In the genomic region with DNA sequence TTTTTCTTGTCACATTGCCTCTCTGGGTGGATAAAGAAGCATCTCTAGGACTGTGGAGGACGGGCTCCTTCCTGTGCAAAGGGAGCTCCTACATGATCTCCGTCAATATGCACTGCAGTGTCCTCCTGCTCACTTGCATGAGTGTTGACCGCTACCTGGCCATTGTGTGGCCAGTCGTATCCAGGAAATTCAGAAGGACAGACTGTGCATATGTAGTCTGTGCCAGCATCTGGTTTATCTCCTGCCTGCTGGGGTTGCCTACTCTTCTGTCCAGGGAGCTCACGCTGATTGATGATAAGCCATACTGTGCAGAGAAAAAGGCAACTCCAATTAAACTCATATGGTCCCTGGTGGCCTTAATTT, we compare ENCODE assay signal across 20 cellular contexts. TPM values are rescaled to one million over a fixed set of nuclear protein-coding genes. Genes with fewer than 3 reads are reported as not detected.
DNase-seq lines count a peak whose midpoint lies in the region; ATAC-seq, FAIRE-seq and TF ChIP-seq lines count a peak whose summit lies in the region.
"Had no signal": no experiment of that assay in that cellular context is flagged by ENCODE, and none has a peak within 500 bp of the region (broad histone marks: within the 10 kb centered on the region; RNA-seq: fewer than 3 reads in every experiment).

No MANE protein-coding gene starts in this region.

- no peak overlapping the region for H3K27ac ChIP-seq in A549

- DNase-seq in A549 (ENCODE audit: low read depth in 1 of 2, low spot score in 1 of 2): no peak
- no peak for DNase-seq in GM12864 (ENCODE audit: low read depth)
- DNase-seq in activated naive CD8-positive, alpha-beta T cell treated with anti-CD3 and anti-CD28 coated beads for 36 hours: no peak
- DNase-seq in occipital lobe (lab: John Stamatoyannopoulos, UW): no peak
- no peak for DNase-seq in hippocampal formation (lab: John Stamatoyannopoulos, UW)
- DNase-seq in D341Med (ENCODE audit: low spot score): no peak
- no peak for DNase-seq in stimulated activated naive CD4-positive, alpha-beta T cell treated with Interleukin-2 at 50 U/mL for 16 hours (lab: John Stamatoyannopoulos, UW)
- DNase-seq: activated CD8-positive, alpha-beta memory T cell treated with anti-CD3 and anti-CD28 coated beads for 24 hours; DMS79 treated with DMSO at 0.1 percent for 48 hours; HCEC 1CT; head of caudate nucleus; MM.1S; T-helper 9 cell; trophoblast cell had no signal

- no peaks in the 10 kb centered on the region for H3K9me3 Mint-ChIP-seq in activated naive CD8-positive, alpha-beta T cell treated with anti-CD3 and anti-CD28 coated beads for 36 hours
- H3K9me3 Mint-ChIP-seq: nephron had no signal

- FAIRE-seq in A549 (lab: Jason Lieb, UNC): no peak

- no peak overlapping the region for H3K27ac Mint-ChIP-seq in activated naive CD8-positive, alpha-beta T cell treated with anti-CD3 and anti-CD28 coated beads for 36 hours
- H3K27ac Mint-ChIP-seq: nephron had no signal

- CTCF ChIA-PET in A549 (lab: Yijun Ruan, JAX): interaction anchor here (0.8 to 1.8 kb wide), 2 partner anchors 9 to 42 kb away, joined by 3 to 5 read pairs; no protein-coding TSS in a partner anchor

- TF ChIP-seq EP300 in A549 (IDR thresholded peaks at IDR 0.05): no peak

- no peak for TF ChIP-seq RAD21 in A549 (conservative IDR thresholded peaks at IDR 0.05 in 1 of 2, IDR thresholded peaks at IDR 0.05 in 1 of 2)

- peaks cover 15% of the 10 kb centered on the region for H3K36me3 Mint-ChIP-seq in activated naive CD8-positive, alpha-beta T cell treated with anti-CD3 and anti-CD28 coated beads for 36 hours

- ATAC-seq in A549 (peak; percentile 38 to 49; a peak in 3 of 6 replicates), HG03280 (IDR thresholded peaks at IDR 0.05; ENCODE audit: unreplicated experiment) (peak; percentile 6)

- H3K27me3 Mint-ChIP-seq in activated naive CD8-positive, alpha-beta T cell treated with anti-CD3 and anti-CD28 coated beads for 36 hours: peaks cover 6% of the 10 kb centered on the region

- no peak for TF ChIP-seq POLR2A in A549 (IDR thresholded peaks at IDR 0.05; ENCODE audit: low read length)

- 57% methylated on average over 5 of the region's 5 CpGs for WGBS in A549 (ENCODE audit: missing lambda C conversion rate)

- H3K4me1 ChIP-seq in A549: no peaks in the 10 kb centered on the region

- no peaks in the 10 kb centered on the region for H3K9me3 ChIP-seq in A549

- H3K4me3 Mint-ChIP-seq in activated naive CD8-positive, alpha-beta T cell treated with anti-CD3 and anti-CD28 coated beads for 36 hours: peak overlapping the region; percentile 30
- H3K4me3 Mint-ChIP-seq: nephron had no signal

- H3K4me3 ChIP-seq in A549: no peak overlapping the region
- H3K4me3 ChIP-seq in GM12864 (ENCODE audit: low read depth, low read length): peak overlapping the region; percentile 78

- POLR2A ChIA-PET in A549 (lab: Yijun Ruan, JAX): no interaction called here

- peaks cover 25% of the 10 kb centered on the region for H3K4me1 Mint-ChIP-seq in activated naive CD8-positive, alpha-beta T cell treated with anti-CD3 and anti-CD28 coated beads for 36 hours
- H3K4me1 Mint-ChIP-seq: nephron had no signal

- TF ChIP-seq CTCF in A549 (IDR thresholded peaks at IDR 0.05): no peak
- TF ChIP-seq CTCF in GM12864 (IDR thresholded peaks at IDR 0.05; ENCODE audit: low read depth, low read length, missing control alignments): no peak

- no peak overlapping the region for H3K4me2 ChIP-seq in A549

TF ChIP-seq in A549, 52 proteins besides CTCF, POLR2A, EP300 and RAD21:
- no peak for TF ChIP-seq KDM1A (IDR thresholded peaks at IDR 0.05; ENCODE audit: low read depth)
- TF ChIP-seq, protein P1, sequence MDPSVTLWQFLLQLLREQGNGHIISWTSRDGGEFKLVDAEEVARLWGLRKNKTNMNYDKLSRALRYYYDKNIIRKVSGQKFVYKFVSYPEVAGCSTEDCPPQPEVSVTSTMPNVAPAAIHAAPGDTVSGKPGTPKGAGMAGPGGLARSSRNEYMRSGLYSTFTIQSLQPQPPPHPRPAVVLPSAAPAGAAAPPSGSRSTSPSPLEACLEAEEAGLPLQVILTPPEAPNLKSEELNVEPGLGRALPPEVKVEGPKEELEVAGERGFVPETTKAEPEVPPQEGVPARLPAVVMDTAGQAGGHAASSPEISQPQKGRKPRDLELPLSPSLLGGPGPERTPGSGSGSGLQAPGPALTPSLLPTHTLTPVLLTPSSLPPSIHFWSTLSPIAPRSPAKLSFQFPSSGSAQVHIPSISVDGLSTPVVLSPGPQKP (IDR thresholded peaks at IDR 0.05; ENCODE audit: low read depth, low read length): no peak
- no peak for TF ChIP-seq CEBPB (IDR thresholded peaks at IDR 0.05)
- TF ChIP-seq JUN (IDR thresholded peaks at IDR 0.05): no peak
- TF ChIP-seq, protein P2, sequence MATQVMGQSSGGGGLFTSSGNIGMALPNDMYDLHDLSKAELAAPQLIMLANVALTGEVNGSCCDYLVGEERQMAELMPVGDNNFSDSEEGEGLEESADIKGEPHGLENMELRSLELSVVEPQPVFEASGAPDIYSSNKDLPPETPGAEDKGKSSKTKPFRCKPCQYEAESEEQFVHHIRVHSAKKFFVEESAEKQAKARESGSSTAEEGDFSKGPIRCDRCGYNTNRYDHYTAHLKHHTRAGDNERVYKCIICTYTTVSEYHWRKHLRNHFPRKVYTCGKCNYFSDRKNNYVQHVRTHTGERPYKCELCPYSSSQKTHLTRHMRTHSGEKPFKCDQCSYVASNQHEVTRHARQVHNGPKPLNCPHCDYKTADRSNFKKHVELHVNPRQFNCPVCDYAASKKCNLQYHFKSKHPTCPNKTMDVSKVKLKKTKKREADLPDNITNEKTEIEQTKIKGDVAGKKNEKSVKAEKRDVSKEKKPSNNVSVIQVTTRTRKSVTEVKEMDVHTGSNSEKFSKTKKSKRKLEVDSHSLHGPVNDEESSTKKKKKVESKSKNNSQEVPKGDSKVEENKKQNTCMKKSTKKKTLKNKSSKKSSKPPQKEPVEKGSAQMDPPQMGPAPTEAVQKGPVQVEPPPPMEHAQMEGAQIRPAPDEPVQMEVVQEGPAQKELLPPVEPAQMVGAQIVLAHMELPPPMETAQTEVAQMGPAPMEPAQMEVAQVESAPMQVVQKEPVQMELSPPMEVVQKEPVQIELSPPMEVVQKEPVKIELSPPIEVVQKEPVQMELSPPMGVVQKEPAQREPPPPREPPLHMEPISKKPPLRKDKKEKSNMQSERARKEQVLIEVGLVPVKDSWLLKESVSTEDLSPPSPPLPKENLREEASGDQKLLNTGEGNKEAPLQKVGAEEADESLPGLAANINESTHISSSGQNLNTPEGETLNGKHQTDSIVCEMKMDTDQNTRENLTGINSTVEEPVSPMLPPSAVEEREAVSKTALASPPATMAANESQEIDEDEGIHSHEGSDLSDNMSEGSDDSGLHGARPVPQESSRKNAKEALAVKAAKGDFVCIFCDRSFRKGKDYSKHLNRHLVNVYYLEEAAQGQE (IDR thresholded peaks at IDR 0.05): no peak

RNA-seq across cellular contexts. Expression of a gene that starts 0.5 kb away (rescaled TPM):
- not detected in 2 replicates for polyA plus RNA-seq in A549 (2011; rRNA removed)
- not detected in 2 replicates for polyA plus RNA-seq in A549 (2012; cell fraction: cytosol; rRNA removed)
- polyA plus RNA-seq in A549 (2012; cell fraction: nucleus; rRNA removed): not detected in 2 replicates
- polyA plus RNA-seq in A549 (2017; fragmentation: RNase III; extraction: RNeasy Plus Mini Kit Qiagen cat#74134 plus additional on column Dnase treatment): not detected in 3 replicates
- not detected in 2 replicates for polyA minus RNA-seq in A549 (2011; rRNA and poly(A)+ RNA removed)
- total RNA-seq in activated naive CD8-positive, alpha-beta T cell treated with anti-CD3 and anti-CD28 coated beads for 36 hours: 1 to 10 TPM in 1 of 2 experiments, under 1 TPM in 1; 0.52 to 1.0 TPM
- total RNA-seq in occipital lobe: not detected
- total RNA-seq: cerebellum, HT1080, renal cortical epithelial cell had no signal

RNA-seq across cellular contexts. Expression of a gene that starts 9.6 kb away (rescaled TPM):
- polyA plus RNA-seq in A549 (2011; rRNA removed): 150 TPM in 2 replicates
- polyA plus RNA-seq in A549 (2012; cell fraction: cytosol; rRNA removed): 52.7 and 60.5 TPM in 2 replicates
- 34.2 and 70.8 TPM in 2 replicates for polyA plus RNA-seq in A549 (2012; cell fraction: nucleus; rRNA removed)
- 45.2 to 50.5 TPM (median 49.0 TPM) in 3 replicates for polyA plus RNA-seq in A549 (2017; fragmentation: RNase III; extraction: RNeasy Plus Mini Kit Qiagen cat#74134 plus additional on column Dnase treatment)
- polyA minus RNA-seq in A549 (2011; rRNA and poly(A)+ RNA removed): 91.7 and 96.3 TPM in 2 replicates
- 100 to 1,000 TPM; 196 to 204 TPM for total RNA-seq in activated naive CD8-positive, alpha-beta T cell treated with anti-CD3 and anti-CD28 coated beads for 36 hours
- total RNA-seq in occipital lobe: 141 TPM

RNA-seq across cellular contexts. Expression of a gene that starts 34.8 kb away (rescaled TPM):
- polyA plus RNA-seq in A549 (2011; rRNA removed) (not detected in 2 replicates), A549 (2017; fragmentation: RNase III; extraction: RNeasy Plus Mini Kit Qiagen cat#74134 plus additional on column Dnase treatment) (not detected in 3 replicates)
- polyA plus RNA-seq in A549 (2012; cell fraction: cytosol; rRNA removed): not detected in 2 replicates
- not detected in 2 replicates for polyA plus RNA-seq in A549 (2012; cell fraction: nucleus; rRNA removed)
- polyA minus RNA-seq in A549 (2011; rRNA and poly(A)+ RNA removed): not detected in 2 replicates
- total RNA-seq in activated naive CD8-positive, alpha-beta T cell treated with anti-CD3 and anti-CD28 coated beads for 36 hours: not detected
- not detected for total RNA-seq in occipital lobe
- total RNA-seq: cerebellum, HT1080, renal cortical epithelial cell, RPMI7951 had no signal
